25 cellular contexts compared by ENCODE assay signal in the genomic region with DNA sequence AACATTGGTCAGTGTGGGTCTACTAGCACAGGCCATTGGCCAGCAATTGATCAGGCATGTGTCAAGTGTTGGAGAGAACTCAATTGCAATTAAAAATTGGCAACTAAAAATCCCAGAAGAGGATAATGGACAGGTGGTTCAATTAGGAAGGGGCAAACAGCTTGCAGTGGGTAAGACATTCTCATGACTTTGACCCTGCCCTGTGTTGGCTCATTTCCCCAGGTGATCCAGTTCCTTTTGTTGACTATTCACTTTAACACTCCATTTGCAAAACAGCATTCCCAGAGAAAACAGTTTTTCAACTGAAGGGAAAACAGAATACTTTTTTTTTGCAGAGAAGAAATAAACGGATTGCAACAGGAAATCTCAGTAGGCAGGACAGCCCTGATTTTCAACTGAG. TPM values are rescaled to one million over a fixed set of nuclear protein-coding genes. Genes with fewer than 3 reads are reported as not detected.
"Had no signal": no experiment of that assay in that cellular context is flagged by ENCODE, and none has a peak within 500 bp of the region (broad histone marks: within the 10 kb centered on the region; RNA-seq: fewer than 3 reads in every experiment).

No MANE protein-coding gene starts in this region.

- FAIRE-seq: bronchial epithelial cell had no signal

- ATAC-seq: activated CD4-positive, alpha-beta T cell treated with anti-CD3 and anti-CD28 coated beads for 36 hours; activated CD8-positive, alpha-beta T cell treated with anti-CD3 and anti-CD28 coated beads for 36 hours; Panc1; Right ventricle myocardium inferior had no signal

- H3K4me3 ChIP-seq: SJCRH30 had no signal

- H3K36me3 ChIP-seq: SJCRH30 had no signal

- H3K9me3 ChIP-seq: SJCRH30, SK-N-SH had no signal

- H3K27me3 ChIP-seq: SJCRH30 had no signal

- H3K4me1 ChIP-seq: SJCRH30 had no signal

- DNase-seq: activated CD4-positive, alpha-beta T cell treated with anti-CD3 and anti-CD28 coated beads for 36 hours; activated CD4-positive, alpha-beta T cell treated with anti-CD3 and anti-CD28 coated beads, Interleukin-2, amount 50 U/mL, for 1 hour; activated CD8-positive, alpha-beta memory T cell treated with anti-CD3 and anti-CD28 coated beads, Interleukin-2, amount 50 U/mL, for 4 hours; activated CD8-positive, alpha-beta T cell treated with anti-CD3 and anti-CD28 coated beads for 36 hours; aorta; central memory CD4-positive, alpha-beta T cell; MV-4-11; NCI-H1417; NCI-H2081; NCI-H345; NCI-H510A treated with DMSO at 0.1 percent for 48 hours; NCI-H774; NK-92 treated with Interleukin-12 subunit alpha and Interleukin-12 subunit beta, amount 100 ng/mL, for 24 hours; OCI-M1; RPMI8226; SJCRH30; SK-N-SH; T-helper 1 cell had no signal

- H3K27ac ChIP-seq: KMS-11, SJCRH30, VCaP had no signal

RNA-seq across cellular contexts. Expression of gene SCGN, which starts 28.9 kb away (rescaled TPM):
- total RNA-seq: activated CD4-positive, alpha-beta T cell treated with anti-CD3 and anti-CD28 coated beads for 36 hours; activated CD8-positive, alpha-beta T cell treated with anti-CD3 and anti-CD28 coated beads for 36 hours; aorta; bronchial epithelial cell; MCF 10A; SJCRH30; T-helper 2 cell treated with Interferon-gamma antibody and Interleukin-4, amounts not matched to agents 100 ng/mL and 5 ng/mL, for 36 hours had no signal
- polyA plus RNA-seq: SK-N-SH had no signal
